Comparison of ENCODE assay signal across 21 cellular contexts in the genomic region with DNA sequence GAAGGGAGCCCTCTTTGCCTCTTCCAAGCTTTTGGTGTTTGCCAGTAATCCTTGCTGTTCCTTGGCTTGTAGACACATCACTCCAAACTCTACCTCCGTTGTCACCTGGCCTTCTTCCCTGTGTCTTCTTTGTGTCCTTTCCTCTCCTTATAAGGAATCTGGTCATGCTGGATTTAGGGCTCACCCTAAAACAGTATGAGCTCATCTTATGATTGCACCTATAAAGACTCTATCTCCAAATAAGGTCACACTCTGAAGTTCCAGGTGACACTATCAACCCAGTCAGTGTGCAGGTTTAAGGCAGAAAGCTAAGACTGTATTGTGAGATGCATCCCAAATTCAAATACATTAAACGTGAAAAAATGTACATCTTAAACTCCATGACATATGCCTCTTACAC.
"Had no signal": no experiment of that assay in that cellular context is flagged by ENCODE, and none has a peak within 500 bp of the region (broad histone marks: within the 10 kb centered on the region; RNA-seq: fewer than 3 reads in every experiment).

No MANE protein-coding gene starts in this region.

- DNase-seq: activated CD8-positive, alpha-beta memory T cell treated with anti-CD3 and anti-CD28 coated beads, Interleukin-2, amount 50 U/mL, for 4 hours; activated T-cell treated with anti-CD3 and anti-CD28 coated beads, Interleukin-2, amount 50 U/mL, for 24 hours; central memory CD4-positive, alpha-beta T cell; dermis blood vessel endothelial cell; effector CD8-positive, alpha-beta T cell; glutamatergic neuron; hippocampal formation; naive B cell; nucleus accumbens; stimulated activated CD4-positive, alpha-beta T cell treated with anti-CD3 and anti-CD28 coated beads, Interleukin-1b, Interleukin-23, amount 100 ng/mL, for 48 hours; stomach; uterus; WERI-Rb-1 had no signal

- ATAC-seq: activated naive CD4-positive, alpha-beta T cell treated with anti-CD3 and anti-CD28 coated beads, Interleukin-2, amount 50 U/mL, for 72 hours; activated T-helper 17 cell treated with anti-CD3 and anti-CD28 coated beads, Interleukin-2, amount 50 U/mL, for 72 hours; stimulated activated effector memory CD8-positive, alpha-beta T cell treated with anti-CD3 and anti-CD28 coated beads, Interleukin-12 subunit alpha, Interleukin-12 subunit beta, amount 100 ng/mL, for 72 hours had no signal

- H3K9me3 ChIP-seq: esophagus muscularis mucosa, right lobe of liver, stomach, suprapubic skin, tibial nerve, uterus had no signal

- H3K27me3 ChIP-seq: right lobe of liver, stomach, suprapubic skin, tibial nerve, uterus had no signal

- H3K36me3 ChIP-seq: esophagus muscularis mucosa, right lobe of liver, stomach, suprapubic skin, tibial nerve, uterus, WERI-Rb-1 had no signal

- H3K4me1 ChIP-seq: esophagus muscularis mucosa, right lobe of liver, stomach, suprapubic skin, tibial nerve, uterus had no signal

- H3K27ac ChIP-seq: esophagus muscularis mucosa, right lobe of liver, skin epidermis, stomach, suprapubic skin, tibial nerve, uterus, WERI-Rb-1 had no signal

- H3K4me3 ChIP-seq: esophagus muscularis mucosa, right lobe of liver, skin epidermis, stomach, suprapubic skin, tibial nerve, uterus had no signal
